In the genomic region with DNA sequence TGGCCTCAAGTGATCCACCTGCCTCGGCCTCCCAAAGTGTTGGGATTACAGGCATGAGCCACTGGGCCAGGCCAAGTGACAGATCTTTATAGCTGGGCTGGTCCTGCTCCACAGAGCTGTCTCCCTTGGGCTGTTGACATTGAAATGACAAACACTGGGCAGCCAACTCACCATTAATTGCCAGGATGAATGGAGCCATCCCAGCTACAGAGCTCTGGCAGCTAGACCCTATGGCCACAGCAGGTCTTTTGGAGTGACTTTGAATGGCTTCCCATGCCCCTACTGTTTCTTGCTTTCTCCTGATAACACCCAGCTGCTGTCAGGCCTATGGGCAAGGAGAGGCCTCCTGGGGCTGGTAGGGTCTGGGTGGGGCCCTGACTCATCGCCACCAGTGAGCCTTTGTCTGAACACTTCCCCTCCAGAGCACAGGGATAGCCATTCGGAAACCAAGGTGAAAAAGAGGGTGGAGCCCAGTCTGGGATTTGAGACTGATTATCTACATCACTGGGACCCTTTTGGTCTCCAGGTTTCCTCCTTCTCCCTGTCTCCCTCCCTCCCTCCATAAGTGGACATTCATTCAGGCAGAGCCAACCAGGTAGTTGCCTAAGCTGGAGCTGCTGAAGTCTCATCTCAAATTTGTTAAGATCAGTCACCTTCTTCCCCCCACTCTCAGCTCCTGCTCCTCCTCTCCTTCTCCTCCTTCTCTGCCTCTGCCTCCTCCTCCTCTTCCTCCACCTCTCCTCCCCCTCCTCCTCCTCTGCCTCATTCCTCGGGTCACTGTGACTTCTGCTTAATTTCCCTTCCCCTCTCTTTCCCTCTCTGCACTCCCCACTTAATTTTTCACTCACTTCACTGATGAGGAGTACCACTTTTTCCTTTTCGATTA, we compare ENCODE assay signal across 10 cellular contexts. TPM values are rescaled to one million over a fixed set of nuclear protein-coding genes. Genes with fewer than 3 reads are reported as not detected.
DNase-seq lines count a peak whose midpoint lies in the region; ATAC-seq, FAIRE-seq and TF ChIP-seq lines count a peak whose summit lies in the region.
"Had no signal": no experiment of that assay in that cellular context is flagged by ENCODE, and none has a peak within 500 bp of the region (broad histone marks: within the 10 kb centered on the region; RNA-seq: fewer than 3 reads in every experiment).

No MANE protein-coding gene starts in this region.

- no peaks in the 10 kb centered on the region for H4K20me1 ChIP-seq in astrocyte (ENCODE audit: insufficient read depth, low read length)

- CTCF ChIA-PET in HEK293T (lab: Yijun Ruan, JAX): interaction anchor here (0.7 kb wide), 1 partner anchor 17 kb away, joined by 3 read pairs; no protein-coding TSS in a partner anchor

- POLR2A ChIA-PET in HEK293T (lab: Yijun Ruan, JAX): interaction anchor here (0.6 to 1.8 kb wide), 4 partner anchors 9 to 31 kb away, joined by 3 to 6 read pairs (median 4); no protein-coding TSS in a partner anchor

- H3K9me3 Mint-ChIP-seq in astrocyte (ENCODE audit: unreplicated experiment) (no peaks in the 10 kb centered on the region), memory B cell (no peaks in the 10 kb centered on the region)
- H3K9me3 Mint-ChIP-seq: T-cell had no signal

- H3K4me1 Mint-ChIP-seq in astrocyte (ENCODE audit: low read depth, unreplicated experiment): peaks cover 37% of the 10 kb centered on the region
- peaks cover 55% of the 10 kb centered on the region for H3K4me1 Mint-ChIP-seq in memory B cell

- no peaks in the 10 kb centered on the region for H3K79me2 ChIP-seq in astrocyte (ENCODE audit: insufficient read depth, low read length)

- H3K4me3 Mint-ChIP-seq in astrocyte (ENCODE audit: unreplicated experiment) (no peak overlapping the region), memory B cell (peak overlapping the region; percentile 21)
- H3K4me3 Mint-ChIP-seq: T-cell had no signal

- peak overlapping the region; percentile 51 for H3K9ac ChIP-seq in astrocyte (ENCODE audit: low read length)

- H3K36me3 ChIP-seq in astrocyte (ENCODE audit: insufficient read depth, low read length): no peaks in the 10 kb centered on the region

- peak overlapping the region; percentile 31 for H3K27ac ChIP-seq in astrocyte (ENCODE audit: low read depth, low read length)

- TF ChIP-seq CTCF in astrocyte (IDR thresholded peaks at IDR 0.05; ENCODE audit: insufficient read depth, low read depth, low read length): no peak

- H3K4me3 ChIP-seq in astrocyte (ENCODE audit: insufficient read depth, low read depth, low read length): no peak overlapping the region

- ATAC-seq in memory B cell (ENCODE audit: low read depth) (no peak), HG03521 (IDR thresholded peaks at IDR 0.05; ENCODE audit: unreplicated experiment) (no peak)
- ATAC-seq: T-cell had no signal

- peaks cover 38% of the 10 kb centered on the region for H3K4me1 ChIP-seq in astrocyte (ENCODE audit: insufficient read depth, low read length)

- peak overlapping the region; percentile 39 for H2AFZ ChIP-seq in astrocyte (ENCODE audit: low read depth, low read length)

- H3K36me3 Mint-ChIP-seq in astrocyte (ENCODE audit: low read depth, unreplicated experiment) (no peaks in the 10 kb centered on the region), memory B cell (no peaks in the 10 kb centered on the region)
- H3K36me3 Mint-ChIP-seq: T-cell had no signal

- H3K4me2 ChIP-seq in astrocyte (ENCODE audit: low read length): peak overlapping the region; percentile 37

- H3K27me3 ChIP-seq in astrocyte (ENCODE audit: insufficient read depth, low read length): no peaks in the 10 kb centered on the region

- no peak for FAIRE-seq in astrocyte (lab: Jason Lieb, UNC)

- no peaks in the 10 kb centered on the region for H3K27me3 Mint-ChIP-seq in astrocyte (ENCODE audit: low read depth, unreplicated experiment)
- no peaks in the 10 kb centered on the region for H3K27me3 Mint-ChIP-seq in memory B cell

- DNase-seq in COLO668 (lab: John Stamatoyannopoulos, UW; ENCODE audit: unreplicated experiment) (peak; percentile 8), LHCN-M2 (ENCODE audit: low read depth) (peak; percentile 54), astrocyte (ENCODE audit: low read depth) (peak; percentile 62), memory B cell (ENCODE audit: low spot score in 2 of 2) (no peak), AG08396 (ENCODE audit: low spot score) (no peak), HEK293T (ENCODE audit: extremely low spot score) (no peak), NCI-H2196 treated with DMSO at 0.1 percent for 48 hours (lab: John Stamatoyannopoulos, UW; ENCODE audit: unreplicated experiment) (no peak)
- DNase-seq: cerebellar nuclear complex had no signal

- H3K9me3 ChIP-seq in astrocyte (ENCODE audit: insufficient read depth, low read depth, low read length): no peaks in the 10 kb centered on the region

- H3K27ac Mint-ChIP-seq in astrocyte (ENCODE audit: unreplicated experiment): peak overlapping the region; percentile 47
- peak overlapping the region; percentile 93 for H3K27ac Mint-ChIP-seq in memory B cell

TF ChIP-seq in HEK293T, 16 proteins besides CTCF, POLR2A, EP300 and RAD21:
- TF ChIP-seq SP1 (IDR thresholded peaks at IDR 0.05) (no peak), ARNT (IDR thresholded peaks at IDR 0.05) (no peak), NFRKB (IDR thresholded peaks at IDR 0.05) (no peak), CTBP1 (IDR thresholded peaks at IDR 0.05; ENCODE audit: borderline replicate concordance) (no peak), ZNF384 (IDR thresholded peaks at IDR 0.05) (no peak), FOXK2 (IDR thresholded peaks at IDR 0.05) (no peak), SUZ12 (IDR thresholded peaks at IDR 0.05) (no peak)

RNA-seq across cellular contexts. Expression of gene BHLHE40, which starts 34.0 kb away (rescaled TPM):
- total RNA-seq in LHCN-M2 (2014; rRNA removed) (19.8 and 21.0 TPM in 2 replicates), astrocyte (156 and 185 TPM in 2 replicates)
- polyA plus RNA-seq in LHCN-M2 (2012): 32.6 TPM

Comparison
In these comparisons a context has a peak if more than half of its experiments do, and no peak if none do; other contexts are left out.
1. DNase-seq: peak in COLO668 (single experiment), LHCN-M2 (single experiment) and astrocyte (single experiment); none in memory B cell (0 of 2), AG08396 (single experiment), HEK293T (single experiment) and NCI-H2196 treated with DMSO at 0.1 percent for 48 hours (single experiment).